1 cellular context compared by ENCODE assay signal in the genomic region with DNA sequence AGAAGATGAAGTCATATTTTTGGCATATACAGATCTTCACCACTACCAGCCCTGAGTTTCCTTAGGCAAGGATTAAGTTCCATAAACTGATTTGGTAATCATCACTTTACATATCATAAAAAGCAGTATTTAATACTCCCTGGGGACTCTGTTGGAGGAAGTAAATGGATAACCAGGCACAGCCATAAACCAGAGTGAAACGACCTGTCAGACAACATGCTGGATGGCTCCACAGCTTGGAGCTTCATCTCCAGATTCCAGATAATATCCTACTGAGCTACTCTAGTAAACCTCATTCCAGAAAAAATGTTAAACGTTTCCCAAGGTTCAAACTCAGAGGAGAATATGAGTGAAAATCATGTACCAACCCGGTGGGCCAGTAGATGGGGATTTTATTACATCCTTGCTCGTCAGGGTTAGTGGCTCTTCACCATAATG.
TF ChIP-seq lines count a peak whose summit lies in the region.

No MANE protein-coding gene starts in this region.

TF ChIP-seq in GM23338, 12 proteins besides CTCF, POLR2A, EP300 and RAD21 (continued from another document):
- TF ChIP-seq, protein P1, sequence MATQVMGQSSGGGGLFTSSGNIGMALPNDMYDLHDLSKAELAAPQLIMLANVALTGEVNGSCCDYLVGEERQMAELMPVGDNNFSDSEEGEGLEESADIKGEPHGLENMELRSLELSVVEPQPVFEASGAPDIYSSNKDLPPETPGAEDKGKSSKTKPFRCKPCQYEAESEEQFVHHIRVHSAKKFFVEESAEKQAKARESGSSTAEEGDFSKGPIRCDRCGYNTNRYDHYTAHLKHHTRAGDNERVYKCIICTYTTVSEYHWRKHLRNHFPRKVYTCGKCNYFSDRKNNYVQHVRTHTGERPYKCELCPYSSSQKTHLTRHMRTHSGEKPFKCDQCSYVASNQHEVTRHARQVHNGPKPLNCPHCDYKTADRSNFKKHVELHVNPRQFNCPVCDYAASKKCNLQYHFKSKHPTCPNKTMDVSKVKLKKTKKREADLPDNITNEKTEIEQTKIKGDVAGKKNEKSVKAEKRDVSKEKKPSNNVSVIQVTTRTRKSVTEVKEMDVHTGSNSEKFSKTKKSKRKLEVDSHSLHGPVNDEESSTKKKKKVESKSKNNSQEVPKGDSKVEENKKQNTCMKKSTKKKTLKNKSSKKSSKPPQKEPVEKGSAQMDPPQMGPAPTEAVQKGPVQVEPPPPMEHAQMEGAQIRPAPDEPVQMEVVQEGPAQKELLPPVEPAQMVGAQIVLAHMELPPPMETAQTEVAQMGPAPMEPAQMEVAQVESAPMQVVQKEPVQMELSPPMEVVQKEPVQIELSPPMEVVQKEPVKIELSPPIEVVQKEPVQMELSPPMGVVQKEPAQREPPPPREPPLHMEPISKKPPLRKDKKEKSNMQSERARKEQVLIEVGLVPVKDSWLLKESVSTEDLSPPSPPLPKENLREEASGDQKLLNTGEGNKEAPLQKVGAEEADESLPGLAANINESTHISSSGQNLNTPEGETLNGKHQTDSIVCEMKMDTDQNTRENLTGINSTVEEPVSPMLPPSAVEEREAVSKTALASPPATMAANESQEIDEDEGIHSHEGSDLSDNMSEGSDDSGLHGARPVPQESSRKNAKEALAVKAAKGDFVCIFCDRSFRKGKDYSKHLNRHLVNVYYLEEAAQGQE (IDR thresholded peaks at IDR 0.05; ENCODE audit: unreplicated experiment) = no peak
- TF ChIP-seq, protein P2, sequence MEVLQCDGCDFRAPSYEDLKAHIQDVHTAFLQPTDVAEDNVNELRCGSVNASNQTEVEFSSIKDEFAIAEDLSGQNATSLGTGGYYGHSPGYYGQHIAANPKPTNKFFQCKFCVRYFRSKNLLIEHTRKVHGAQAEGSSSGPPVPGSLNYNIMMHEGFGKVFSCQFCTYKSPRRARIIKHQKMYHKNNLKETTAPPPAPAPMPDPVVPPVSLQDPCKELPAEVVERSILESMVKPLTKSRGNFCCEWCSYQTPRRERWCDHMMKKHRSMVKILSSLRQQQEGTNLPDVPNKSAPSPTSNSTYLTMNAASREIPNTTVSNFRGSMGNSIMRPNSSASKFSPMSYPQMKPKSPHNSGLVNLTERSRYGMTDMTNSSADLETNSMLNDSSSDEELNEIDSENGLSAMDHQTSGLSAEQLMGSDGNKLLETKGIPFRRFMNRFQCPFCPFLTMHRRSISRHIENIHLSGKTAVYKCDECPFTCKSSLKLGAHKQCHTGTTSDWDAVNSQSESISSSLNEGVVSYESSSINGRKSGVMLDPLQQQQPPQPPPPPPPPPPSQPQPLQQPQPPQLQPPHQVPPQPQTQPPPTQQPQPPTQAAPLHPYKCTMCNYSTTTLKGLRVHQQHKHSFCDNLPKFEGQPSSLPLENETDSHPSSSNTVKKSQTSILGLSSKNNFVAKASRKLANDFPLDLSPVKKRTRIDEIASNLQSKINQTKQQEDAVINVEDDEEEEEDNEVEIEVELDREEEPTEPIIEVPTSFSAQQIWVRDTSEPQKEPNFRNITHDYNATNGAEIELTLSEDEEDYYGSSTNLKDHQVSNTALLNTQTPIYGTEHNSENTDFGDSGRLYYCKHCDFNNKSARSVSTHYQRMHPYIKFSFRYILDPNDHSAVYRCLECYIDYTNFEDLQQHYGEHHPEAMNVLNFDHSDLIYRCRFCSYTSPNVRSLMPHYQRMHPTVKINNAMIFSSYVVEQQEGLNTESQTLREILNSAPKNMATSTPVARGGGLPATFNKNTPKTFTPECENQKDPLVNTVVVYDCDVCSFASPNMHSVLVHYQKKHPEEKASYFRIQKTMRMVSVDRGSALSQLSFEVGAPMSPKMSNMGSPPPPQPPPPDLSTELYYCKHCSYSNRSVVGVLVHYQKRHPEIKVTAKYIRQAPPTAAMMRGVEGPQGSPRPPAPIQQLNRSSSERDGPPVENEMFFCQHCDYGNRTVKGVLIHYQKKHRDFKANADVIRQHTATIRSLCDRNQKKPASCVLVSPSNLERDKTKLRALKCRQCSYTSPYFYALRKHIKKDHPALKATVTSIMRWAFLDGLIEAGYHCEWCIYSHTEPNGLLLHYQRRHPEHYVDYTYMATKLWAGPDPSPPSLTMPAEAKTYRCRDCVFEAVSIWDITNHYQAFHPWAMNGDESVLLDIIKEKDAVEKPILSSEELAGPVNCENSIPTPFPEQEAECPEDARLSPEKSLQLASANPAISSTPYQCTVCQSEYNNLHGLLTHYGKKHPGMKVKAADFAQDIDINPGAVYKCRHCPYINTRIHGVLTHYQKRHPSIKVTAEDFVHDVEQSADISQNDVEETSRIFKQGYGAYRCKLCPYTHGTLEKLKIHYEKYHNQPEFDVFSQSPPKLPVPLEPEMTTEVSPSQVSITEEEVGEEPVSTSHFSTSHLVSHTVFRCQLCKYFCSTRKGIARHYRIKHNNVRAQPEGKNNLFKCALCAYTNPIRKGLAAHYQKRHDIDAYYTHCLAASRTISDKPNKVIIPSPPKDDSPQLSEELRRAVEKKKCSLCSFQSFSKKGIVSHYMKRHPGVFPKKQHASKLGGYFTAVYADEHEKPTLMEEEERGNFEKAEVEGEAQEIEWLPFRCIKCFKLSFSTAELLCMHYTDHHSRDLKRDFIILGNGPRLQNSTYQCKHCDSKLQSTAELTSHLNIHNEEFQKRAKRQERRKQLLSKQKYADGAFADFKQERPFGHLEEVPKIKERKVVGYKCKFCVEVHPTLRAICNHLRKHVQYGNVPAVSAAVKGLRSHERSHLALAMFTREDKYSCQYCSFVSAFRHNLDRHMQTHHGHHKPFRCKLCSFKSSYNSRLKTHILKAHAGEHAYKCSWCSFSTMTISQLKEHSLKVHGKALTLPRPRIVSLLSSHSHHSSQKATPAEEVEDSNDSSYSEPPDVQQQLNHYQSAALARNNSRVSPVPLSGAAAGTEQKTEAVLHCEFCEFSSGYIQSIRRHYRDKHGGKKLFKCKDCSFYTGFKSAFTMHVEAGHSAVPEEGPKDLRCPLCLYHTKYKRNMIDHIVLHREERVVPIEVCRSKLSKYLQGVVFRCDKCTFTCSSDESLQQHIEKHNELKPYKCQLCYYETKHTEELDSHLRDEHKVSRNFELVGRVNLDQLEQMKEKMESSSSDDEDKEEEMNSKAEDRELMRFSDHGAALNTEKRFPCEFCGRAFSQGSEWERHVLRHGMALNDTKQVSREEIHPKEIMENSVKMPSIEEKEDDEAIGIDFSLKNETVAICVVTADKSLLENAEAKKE (CRISPR knock-in tag; IDR thresholded peaks at IDR 0.05) = no peak
- TF ChIP-seq EZH2 (IDR thresholded peaks at IDR 0.05; ENCODE audit: low read depth, unreplicated experiment) = no peak
- TF ChIP-seq CREB1 (CRISPR knock-in tag; IDR thresholded peaks at IDR 0.05; ENCODE audit: low read depth) = no peak
- TF ChIP-seq POLR2AphosphoS5 (IDR thresholded peaks at IDR 0.05; ENCODE audit: low read depth) = no peak
- no peak for TF ChIP-seq EZH2phosphoT487 (IDR thresholded peaks at IDR 0.05; ENCODE audit: unreplicated experiment)
TF ChIP-seq in GM23338: peak in this region for 0.
